8 cellular contexts compared by ENCODE assay signal in the genomic region with DNA sequence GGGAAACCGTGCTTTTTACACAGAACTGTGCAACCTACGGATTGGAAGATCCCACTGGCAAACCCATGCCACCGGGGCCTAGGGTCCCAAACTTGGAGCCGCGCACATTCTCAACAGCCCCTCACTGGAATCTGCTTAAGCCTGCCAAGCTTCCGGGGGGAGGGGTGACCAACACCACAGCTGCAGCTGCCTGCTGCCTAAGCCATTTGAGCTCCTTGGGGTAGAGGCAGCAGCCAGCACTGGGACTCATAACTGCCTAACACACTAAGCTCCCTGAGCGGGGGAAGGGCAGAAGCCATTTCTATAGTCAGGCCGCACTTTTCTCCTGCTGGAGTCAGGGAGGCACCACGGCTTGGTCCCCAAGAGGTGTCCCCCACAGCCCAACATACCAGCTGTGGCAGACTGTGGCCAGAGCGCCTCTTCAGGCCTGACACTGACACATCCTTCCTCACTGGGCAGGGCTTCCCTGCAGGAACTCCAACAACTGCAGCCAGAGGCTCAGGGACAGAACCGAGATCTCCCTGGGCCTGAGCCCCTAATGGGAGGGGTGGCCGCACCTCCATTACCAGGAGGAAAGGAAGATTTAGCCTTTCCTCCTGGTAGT.
"Had no signal": no experiment of that assay in that cellular context is flagged by ENCODE, and none has a peak within 500 bp of the region (broad histone marks: within the 10 kb centered on the region; RNA-seq: fewer than 3 reads in every experiment).

No MANE protein-coding gene starts in this region.

- H3K36me3 Mint-ChIP-seq: activated naive CD8-positive, alpha-beta T cell treated with anti-CD3 and anti-CD28 coated beads for 36 hours; naive thymus-derived CD4-positive, alpha-beta T cell had no signal

- H3K4me1 Mint-ChIP-seq: activated naive CD8-positive, alpha-beta T cell treated with anti-CD3 and anti-CD28 coated beads for 36 hours had no signal

- H3K27ac ChIP-seq: brain microvascular endothelial cell had no signal

- H3K27me3 ChIP-seq: brain microvascular endothelial cell had no signal

- ATAC-seq: activated T-cell treated with anti-CD3 and anti-CD28 coated beads, Interleukin-2, amount 50 U/mL, for 72 hours; naive thymus-derived CD4-positive, alpha-beta T cell had no signal

- H3K27ac Mint-ChIP-seq: activated naive CD8-positive, alpha-beta T cell treated with anti-CD3 and anti-CD28 coated beads for 36 hours; activated T-cell treated with anti-CD3 and anti-CD28 coated beads, Interleukin-2, amount 50 U/mL, for 72 hours; naive thymus-derived CD4-positive, alpha-beta T cell had no signal

- H3K36me3 ChIP-seq: brain microvascular endothelial cell had no signal

- H3K4me3 Mint-ChIP-seq: activated naive CD8-positive, alpha-beta T cell treated with anti-CD3 and anti-CD28 coated beads for 36 hours; activated T-cell treated with anti-CD3 and anti-CD28 coated beads, Interleukin-2, amount 50 U/mL, for 72 hours; naive thymus-derived CD4-positive, alpha-beta T cell had no signal

- DNase-seq: activated CD4-positive, alpha-beta T cell treated with anti-CD3 and anti-CD28 coated beads for 1 hour; activated CD4-positive, alpha-beta T cell treated with anti-CD3 and anti-CD28 coated beads, Interleukin-2, amount 50 U/mL, for 48 hours; activated gamma-delta T cell treated with Interleukin-2 at 50 U/mL for 16 hours; activated naive CD8-positive, alpha-beta T cell treated with anti-CD3 and anti-CD28 coated beads for 36 hours; activated T-cell treated with anti-CD3 and anti-CD28 coated beads, Interleukin-2, amount 50 U/mL, for 72 hours; brain microvascular endothelial cell; naive thymus-derived CD4-positive, alpha-beta T cell; occipital lobe had no signal
